8 cellular contexts compared by ENCODE assay signal in the genomic region with DNA sequence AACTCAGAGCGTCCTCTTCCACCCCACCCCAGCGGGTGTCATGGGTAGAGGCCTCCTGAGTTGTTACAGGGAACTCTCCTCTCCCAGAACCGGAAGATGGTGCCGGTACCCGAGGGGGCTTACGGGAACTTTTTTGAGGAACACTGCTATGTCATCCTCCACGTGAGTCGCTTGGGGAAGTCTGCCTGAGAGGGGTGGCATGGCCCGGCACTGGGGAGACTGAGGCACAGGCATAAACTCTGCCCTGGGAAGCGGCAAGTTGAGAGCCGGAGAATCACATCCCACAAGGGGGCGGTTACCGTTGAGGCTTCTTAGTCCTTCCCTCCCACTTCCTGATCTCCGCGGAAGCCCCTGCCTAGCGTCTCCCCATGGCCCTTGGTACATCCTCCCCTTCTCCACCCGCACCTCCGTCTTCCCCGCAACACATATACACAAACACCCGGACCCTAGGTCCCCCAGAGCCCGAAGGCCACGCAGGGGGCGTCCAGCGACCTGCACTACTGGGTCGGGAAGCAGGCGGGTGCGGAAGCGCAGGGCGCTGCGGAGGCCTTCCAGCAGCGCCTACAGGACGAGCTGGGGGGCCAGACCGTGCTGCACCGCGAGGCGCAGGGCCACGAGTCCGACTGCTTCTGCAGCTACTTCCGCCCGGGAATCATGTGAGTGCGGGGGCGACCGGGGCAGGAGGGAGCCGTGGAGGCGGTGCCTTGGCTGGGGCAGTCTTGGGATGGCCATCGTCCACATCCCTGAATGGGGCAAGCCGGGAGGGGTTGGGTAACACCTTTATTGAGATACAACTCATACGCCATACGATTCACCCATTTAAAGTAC.
DNase-seq lines count a peak whose midpoint lies in the region; ATAC-seq and TF ChIP-seq lines count a peak whose summit lies in the region.

No MANE protein-coding gene starts in this region.

- DNase-seq in GM13976 (ENCODE audit: low spot score) (peak; percentile 78), NOMO-1 treated with dmso at 0.1 percent for 144 hours (lab: John Stamatoyannopoulos, UW; ENCODE audit: unreplicated experiment) (peak; percentile 72), fibroblast of mammary gland (ENCODE audit: low read depth) (peak; percentile 87), cerebellar nuclear complex (lab: John Stamatoyannopoulos, UW) (no peak)
- peak; percentile 82 to 84 for DNase-seq in activated T-cell treated with anti-CD3 and anti-CD28 coated beads, Interleukin-2, amount 50 U/mL, for 48 hours

- H3K27me3 Mint-ChIP-seq in nephron (ENCODE audit: low read depth) = peaks cover 17% of the 10 kb centered on the region

- H3K4me3 ChIP-seq in fibroblast of mammary gland (ENCODE audit: control insufficient read depth, low read depth, low read length) (peak overlapping the region; percentile 67), stomach smooth muscle (ENCODE audit: low read length in 2 of 2) (peak overlapping the region; percentile 74 to 86)

- H3K27me3 ChIP-seq in stomach smooth muscle (ENCODE audit: control insufficient read depth in 1 of 2, insufficient read depth in 2 of 2, low read length in 2 of 2) = no peaks in the 10 kb centered on the region

- H3K4me3 Mint-ChIP-seq in nephron = peak overlapping the region; percentile 93 to 96 (median 95)

- no peaks in the 10 kb centered on the region for H3K9me3 Mint-ChIP-seq in nephron

- H3K36me3 Mint-ChIP-seq in nephron (ENCODE audit: low read depth) = peaks cover 8% of the 10 kb centered on the region

- peak overlapping the region; percentile 91 to 98 (median 92) for H3K27ac Mint-ChIP-seq in nephron

- H3K36me3 ChIP-seq in stomach smooth muscle (ENCODE audit: control insufficient read depth in 2 of 2, insufficient read depth in 2 of 2, low read length in 2 of 2) = peaks cover 0 to 4% of the 10 kb centered on the region in 2 donors

- peak; percentile 63 for ATAC-seq in HG02642 (IDR thresholded peaks at IDR 0.05; ENCODE audit: poor library complexity, unreplicated experiment)

- H3K27ac ChIP-seq in stomach smooth muscle (ENCODE audit: low read length) = peak overlapping the region; percentile 55

- peaks cover 19% of the 10 kb centered on the region for H3K4me1 ChIP-seq in stomach smooth muscle (ENCODE audit: control insufficient read depth, insufficient read depth, low read length)

- peaks cover 43% of the 10 kb centered on the region for H3K4me1 Mint-ChIP-seq in nephron

- peak overlapping the region; percentile 63 to 68 for H3K9ac ChIP-seq in stomach smooth muscle (ENCODE audit: low read length in 2 of 2)

- H3K9me3 ChIP-seq in stomach smooth muscle (ENCODE audit: control insufficient read depth in 2 of 2, low read length in 2 of 2) = no peaks in the 10 kb centered on the region

- TF ChIP-seq CTCF in GM13976 (IDR thresholded peaks at IDR 0.05; ENCODE audit: borderline replicate concordance, control extremely low read depth, extremely low read depth, insufficient read depth, missing control alignments) (no peak), fibroblast of mammary gland (conservative IDR thresholded peaks at IDR 0.05; ENCODE audit: control insufficient read depth, insufficient read depth, low read depth, low read length) (no peak), nephron (IDR thresholded peaks at IDR 0.05; ENCODE audit: unreplicated experiment in 3 of 3) (no peak)

- in situ Hi-C loops in GM13976 (cut with MboI; ENCODE audit: low sequenced_read_pairs, unreplicated experiment) = no loop called here

Comparison
In these comparisons a context has a peak if more than half of its experiments do, and no peak if none do; other contexts are left out.
1. DNase-seq: peak in GM13976 (single experiment), NOMO-1 treated with dmso at 0.1 percent for 144 hours (single experiment), activated T-cell treated with anti-CD3 and anti-CD28 coated beads, Interleukin-2, amount 50 U/mL, for 48 hours (2 of 2) and fibroblast of mammary gland (single experiment); none in cerebellar nuclear complex (0 of 2).